In genomic region chr7:46775776-46776175, GRCh38 we compare ENCODE assay signal across 17 cellular contexts.
A peak's percentile ranks its signal among the peaks of the same experiment; 100 is the strongest.
DNase-seq lines count a peak whose midpoint lies in the region; FAIRE-seq and TF ChIP-seq lines count a peak whose summit lies in the region.
"Had no signal": no experiment of that assay in that cellular context is flagged by ENCODE, and none has a peak within 500 bp of the region (broad histone marks: within the 10 kb centered on the region; RNA-seq: fewer than 3 reads in every experiment).

No MANE protein-coding gene starts in this region.

- H3K79me2 ChIP-seq in OCI-LY3 (ENCODE audit: low read length), result no peaks in the 10 kb centered on the region

- no peak overlapping the region for H2AFZ ChIP-seq in OCI-LY3 (ENCODE audit: low read depth, low read length)
- H2AFZ ChIP-seq: GM23338 had no signal

- H3K9ac ChIP-seq in OCI-LY3 (ENCODE audit: low read length), result no peak overlapping the region

- WGBS in transverse colon (ENCODE audit: low coverage in 1 of 2), 2 donors, result 28 to 41% methylated on average over 2 of the region's 2 CpGs

- TF ChIP-seq CTCF in OCI-LY3 (IDR thresholded peaks at IDR 0.05; ENCODE audit: low read depth, low read length) (no peak), fibroblast of villous mesenchyme (IDR thresholded peaks at IDR 0.05; ENCODE audit: insufficient read depth, low read depth, low read length) (no peak), transverse colon (IDR thresholded peaks at IDR 0.05) (no peak)

- H3K27me3 ChIP-seq in OCI-LY3 (ENCODE audit: low read depth, low read length) (no peaks in the 10 kb centered on the region), transverse colon (no peaks in the 10 kb centered on the region)

- H3K27ac ChIP-seq in OCI-LY3 (ENCODE audit: low read length) (no peak overlapping the region), transverse colon (no peak overlapping the region)
- H3K27ac ChIP-seq: HL-60 had no signal

- TF ChIP-seq POLR2A in transverse colon (IDR thresholded peaks at IDR 0.05), result no peak

- H3K9me3 ChIP-seq in OCI-LY3 (ENCODE audit: insufficient read depth, low read length) (no peaks in the 10 kb centered on the region; the same call in 1 of the 2 replicates), transverse colon (peaks cover 0 to 8% of the 10 kb centered on the region in 2 donors)

- in situ Hi-C loops in transverse colon (cut with MboI; ENCODE audit: low pct_ligation_motif_present in 1 of 4, low pct_unique_long_range_greater_than_20kb in 1 of 4, low sequenced_read_pairs in 3 of 4) (no loop called here), ACHN (cut with HindIII; ENCODE audit: low pct_ligation_motif_present, low pct_unique_long_range_greater_than_20kb, low sequenced_read_pairs) (no loop called here)

- intact Hi-C loops in transverse colon (cut with DNase I; ENCODE audit: low total_unique reads), result no loop called here

- H4K20me1 ChIP-seq in OCI-LY3 (ENCODE audit: insufficient read depth, low read length), result no peaks in the 10 kb centered on the region

- H3K4me1 ChIP-seq in OCI-LY3 (ENCODE audit: low read length), result peaks cover 17% of the 10 kb centered on the region
- no peaks in the 10 kb centered on the region for H3K4me1 ChIP-seq in transverse colon

- FAIRE-seq in urothelium cell line (lab: Jason Lieb, UNC), result peak; percentile 48

- DNase-seq in NCI-H82 (lab: John Stamatoyannopoulos, UW) (peak; percentile 43), NCI-H82 treated with DMSO at 0.1 percent for 48 hours (lab: John Stamatoyannopoulos, UW; ENCODE audit: unreplicated experiment) (no peak), fibroblast of villous mesenchyme (ENCODE audit: low read depth) (peak; percentile 44), urothelium cell line (ENCODE audit: low spot score) (no peak), transverse colon (no peak), ACHN (no peak), cerebellum (ENCODE audit: low spot score) (no peak)
- DNase-seq: 8988T; CD4-positive, alpha-beta T cell; KBM-7; NCI-H1048; NCI-H226; NCI-H526; SHP77 had no signal

- H3K4me3 ChIP-seq in OCI-LY3 (ENCODE audit: low read length), result no peak overlapping the region
- H3K4me3 ChIP-seq in fibroblast of villous mesenchyme (ENCODE audit: low read depth, low read length), result no peak overlapping the region
- H3K4me3 ChIP-seq in transverse colon, result no peak overlapping the region
- H3K4me3 ChIP-seq: GM23338 had no signal

- H3K4me2 ChIP-seq in OCI-LY3 (ENCODE audit: low read length), result peak overlapping the region; percentile 63
- H3K4me2 ChIP-seq: GM23338 had no signal

- H3K36me3 ChIP-seq in OCI-LY3 (replicated peaks; ENCODE audit: low read depth, low read length) (no peaks in the 10 kb centered on the region), transverse colon (no peaks in the 10 kb centered on the region)

- TF ChIP-seq EP300 in transverse colon (IDR thresholded peaks at IDR 0.05; ENCODE audit: low read depth), result no peak

Comparison
In these comparisons a context has a peak if more than half of its experiments do, and no peak if none do; other contexts are left out.
1. DNase-seq: peak in NCI-H82 (single experiment) and fibroblast of villous mesenchyme (single experiment); none in NCI-H82 treated with DMSO at 0.1 percent for 48 hours (single experiment), urothelium cell line (single experiment), transverse colon (single experiment), ACHN (single experiment) and cerebellum (single experiment).